ENCODE assay signal across 21 cellular contexts in genomic region chr1:83802450-83803152, GRCh38.
"Had no signal": no experiment of that assay in that cellular context is flagged by ENCODE, and none has a peak within 500 bp of the region (broad histone marks: within the 10 kb centered on the region; RNA-seq: fewer than 3 reads in every experiment).

No MANE protein-coding gene starts in this region.

- ATAC-seq: activated CD4-positive, CD25-positive, alpha-beta regulatory T cell treated with anti-CD3 and anti-CD28 coated beads, Interleukin-2, amount 50 U/mL, for 24 hours; activated CD8-positive, alpha-beta T cell treated with anti-CD3 and anti-CD28 coated beads, Interleukin-2, amount 10 ng/mL, durations not matched to agents 7 days and 5 days; foreskin keratinocyte; left colon had no signal

- H3K27ac Mint-ChIP-seq: activated CD4-positive, alpha-beta T cell treated with anti-CD3 and anti-CD28 coated beads, Interleukin-2, amount 10 ng/mL, durations not matched to agents 7 days and 5 days; activated CD8-positive, alpha-beta T cell treated with anti-CD3 and anti-CD28 coated beads, Interleukin-2, amount 10 ng/mL, durations not matched to agents 7 days and 5 days; activated naive CD8-positive, alpha-beta T cell treated with anti-CD3 and anti-CD28 coated beads, Interleukin-2, amount 10 ng/mL, durations not matched to agents 7 days and 5 days; activated T-cell treated with anti-CD3 and anti-CD28 coated beads, Interleukin-2, amount 50 U/mL, for 24 hours; activated T-helper 2 cell treated with anti-CD3 and anti-CD28 coated beads, Interferon-gamma antibody, Interleukin-2, Interleukin-4, amounts not matched to agents 10 μg/mL and 5 μg/mL and 100 μg/mL, durations not matched to agents 14 hours and 24 hours and 36 hours; T-helper 1 cell treated with Interleukin-12 subunit alpha and Interleukin-12 subunit beta and Interleukin-4 antibody, amounts not matched to agents 30 μg/mL and 1 μg/mL, for 36 hours had no signal

- H3K4me3 Mint-ChIP-seq: activated CD4-positive, alpha-beta T cell treated with anti-CD3 and anti-CD28 coated beads, Interleukin-2, amount 10 ng/mL, durations not matched to agents 7 days and 5 days; activated CD8-positive, alpha-beta T cell treated with anti-CD3 and anti-CD28 coated beads, Interleukin-2, amount 10 ng/mL, durations not matched to agents 7 days and 5 days; activated naive CD8-positive, alpha-beta T cell treated with anti-CD3 and anti-CD28 coated beads, Interleukin-2, amount 10 ng/mL, durations not matched to agents 7 days and 5 days; activated T-cell treated with anti-CD3 and anti-CD28 coated beads, Interleukin-2, amount 50 U/mL, for 24 hours; T-helper 1 cell treated with Interleukin-12 subunit alpha and Interleukin-12 subunit beta and Interleukin-4 antibody, amounts not matched to agents 30 μg/mL and 1 μg/mL, for 36 hours had no signal

- H3K36me3 ChIP-seq: pancreas, tibial artery had no signal

- FAIRE-seq: pancreas had no signal

- H3K27ac ChIP-seq: epithelial cell of prostate, foreskin keratinocyte, pancreas, tibial artery had no signal

- DNase-seq: activated CD4-positive, alpha-beta T cell treated with anti-CD3 and anti-CD28 coated beads, Interleukin-2, amount 10 ng/mL, durations not matched to agents 7 days and 5 days; activated CD8-positive, alpha-beta T cell treated with anti-CD3 and anti-CD28 coated beads, Interleukin-2, amount 10 ng/mL, durations not matched to agents 7 days and 5 days; activated naive CD4-positive, alpha-beta T cell treated with Interleukin-2 at 50 U/mL for 16 hours; activated naive CD8-positive, alpha-beta T cell treated with anti-CD3 and anti-CD28 coated beads, Interleukin-2, amount 10 ng/mL, durations not matched to agents 7 days and 5 days; activated T-cell treated with anti-CD3 and anti-CD28 coated beads, Interleukin-2, amount 50 U/mL, for 24 hours; amygdala; caudate nucleus; foreskin keratinocyte; glutamatergic neuron; hypothalamus; islet precursor cell; left colon; pancreas; stimulated activated CD4-positive, alpha-beta T cell treated with anti-CD3 and anti-CD28 coated beads, Interleukin-12 subunit alpha, Interleukin-12 subunit beta, amount 100 ng/mL, for 4 hours; stimulated activated CD4-positive, alpha-beta T cell treated with anti-CD3 and anti-CD28 coated beads, Interleukin-1b, Interleukin-23, amount 100 ng/mL, for 48 hours; stimulated activated naive CD4-positive, alpha-beta T cell treated with Interleukin-2 at 50 U/mL for 16 hours; tibial artery had no signal

- H3K4me1 ChIP-seq: foreskin keratinocyte had no signal

- H3K27me3 Mint-ChIP-seq: activated CD4-positive, alpha-beta T cell treated with anti-CD3 and anti-CD28 coated beads, Interleukin-2, amount 10 ng/mL, durations not matched to agents 7 days and 5 days; activated naive CD8-positive, alpha-beta T cell treated with anti-CD3 and anti-CD28 coated beads, Interleukin-2, amount 10 ng/mL, durations not matched to agents 7 days and 5 days; activated T-cell treated with anti-CD3 and anti-CD28 coated beads, Interleukin-2, amount 50 U/mL, for 24 hours had no signal

- H3K36me3 Mint-ChIP-seq: activated naive CD8-positive, alpha-beta T cell treated with anti-CD3 and anti-CD28 coated beads, Interleukin-2, amount 10 ng/mL, durations not matched to agents 7 days and 5 days had no signal

- H3K9me3 Mint-ChIP-seq: activated naive CD8-positive, alpha-beta T cell treated with anti-CD3 and anti-CD28 coated beads, Interleukin-2, amount 10 ng/mL, durations not matched to agents 7 days and 5 days; activated T-cell treated with anti-CD3 and anti-CD28 coated beads, Interleukin-2, amount 50 U/mL, for 24 hours; activated T-helper 2 cell treated with anti-CD3 and anti-CD28 coated beads, Interferon-gamma antibody, Interleukin-2, Interleukin-4, amounts not matched to agents 10 μg/mL and 5 μg/mL and 100 μg/mL, durations not matched to agents 14 hours and 24 hours and 36 hours; T-helper 1 cell treated with Interleukin-12 subunit alpha and Interleukin-12 subunit beta and Interleukin-4 antibody, amounts not matched to agents 30 μg/mL and 1 μg/mL, for 36 hours had no signal

- H3K27me3 ChIP-seq: foreskin keratinocyte, pancreas, tibial artery had no signal

- H3K4me1 Mint-ChIP-seq: activated CD4-positive, alpha-beta T cell treated with anti-CD3 and anti-CD28 coated beads, Interleukin-2, amount 10 ng/mL, durations not matched to agents 7 days and 5 days; activated naive CD8-positive, alpha-beta T cell treated with anti-CD3 and anti-CD28 coated beads, Interleukin-2, amount 10 ng/mL, durations not matched to agents 7 days and 5 days had no signal

- H3K9me3 ChIP-seq: pancreas, tibial artery had no signal

- H3K4me3 ChIP-seq: pancreas, tibial artery had no signal
